1 cellular context compared by ENCODE assay signal in the genomic region with DNA sequence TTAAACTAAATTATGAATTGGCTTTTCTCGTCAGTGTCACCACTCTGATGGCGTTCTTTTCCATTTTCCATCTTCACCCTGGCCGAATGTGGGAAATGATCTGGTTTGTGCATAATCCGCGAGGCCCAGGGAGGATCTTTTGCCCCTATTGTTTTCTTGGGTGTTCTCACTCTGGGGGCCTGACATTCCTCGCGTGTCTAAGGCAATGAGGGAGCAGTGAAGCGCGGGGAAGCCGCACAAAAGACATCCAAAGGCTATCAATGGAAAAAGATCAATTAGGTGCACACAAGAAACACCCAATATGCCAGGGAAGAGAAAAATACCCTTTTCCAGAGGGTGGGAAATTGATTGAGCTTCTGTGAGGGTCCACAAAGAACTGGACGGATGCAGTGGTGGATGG.
TF ChIP-seq lines count a peak whose summit lies in the region.

No MANE protein-coding gene starts in this region.

TF ChIP-seq in endothelial cell of umbilical vein, 7 proteins besides CTCF, POLR2A, EP300 and RAD21 (continued from another document):
- TF ChIP-seq GATA2 (IDR thresholded peaks at IDR 0.05; ENCODE audit: insufficient read depth, insufficient read length, low read depth, low read length) (no peak), POLR2AphosphoS5 (IDR thresholded peaks at IDR 0.05; ENCODE audit: insufficient read depth, low read depth, low read length) (no peak), JUN (IDR thresholded peaks at IDR 0.05; ENCODE audit: borderline replicate concordance, insufficient read depth, insufficient read length, low read depth) (no peak), EZH2 (IDR thresholded peaks at IDR 0.05; ENCODE audit: borderline replicate concordance, low read depth, low read length, severe bottlenecking) (no peak), MYC (IDR thresholded peaks at IDR 0.05; ENCODE audit: low read depth, low read length) (no peak)
